ENCODE assay signal across 14 cellular contexts in the genomic region with DNA sequence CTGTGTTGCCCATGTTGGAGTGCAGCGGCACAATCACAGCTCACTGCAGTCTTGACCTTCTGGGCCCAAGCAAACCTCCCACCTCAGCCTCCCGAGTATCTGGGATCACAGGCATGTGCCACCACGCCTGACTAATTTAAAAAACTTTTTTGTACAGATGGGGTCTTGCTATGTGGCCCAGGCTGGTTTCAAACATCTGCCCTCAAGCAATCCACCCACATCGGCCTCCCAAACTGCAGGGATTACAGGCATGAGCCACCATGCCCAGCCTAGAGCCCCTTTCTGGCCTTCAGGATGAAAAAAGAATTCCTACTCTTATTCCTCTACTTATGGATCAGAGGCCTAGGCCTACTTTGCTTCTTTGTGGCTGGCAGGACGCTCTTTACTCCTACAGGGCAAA. TPM values are rescaled to one million over a fixed set of nuclear protein-coding genes. Genes with fewer than 3 reads are reported as not detected.
DNase-seq lines count a peak whose midpoint lies in the region; ATAC-seq and TF ChIP-seq lines count a peak whose summit lies in the region.
"Had no signal": no experiment of that assay in that cellular context is flagged by ENCODE, and none has a peak within 500 bp of the region (broad histone marks: within the 10 kb centered on the region; RNA-seq: fewer than 3 reads in every experiment).

No MANE protein-coding gene starts in this region.

- DNase-seq in HFFc6 (no peak), mesothelial cell of epicardium (ENCODE audit: low spot score in 2 of 2, unreplicated experiment in 2 of 2) (no peak), posterior cingulate gyrus (no peak), HUDEP-2 (lab: John Stamatoyannopoulos, UW; ENCODE audit: unreplicated experiment in 76 of 76) (no peak), right cardiac atrium (no peak)
- no peak for DNase-seq in stimulated activated effector memory CD8-positive, alpha-beta T cell treated with anti-CD3 and anti-CD28 coated beads, Interleukin-12 subunit alpha, Interleukin-12 subunit beta, amount 100 ng/mL, for 72 hours (ENCODE audit: low spot score in 2 of 2)
- DNase-seq: DMS 273 treated with DMSO at 0.1 percent for 48 hours, H7, NCI-H1436, NCI-H2029 treated with DMSO at 0.1 percent for 48 hours, NCI-H510A treated with DMSO at 0.1 percent for 48 hours, SJCRH30 had no signal

- H3K27me3 ChIP-seq in right cardiac atrium (ENCODE audit: control insufficient read depth, insufficient read depth) = no peaks in the 10 kb centered on the region
- H3K27me3 ChIP-seq: SJCRH30 had no signal

- H3K9me3 Mint-ChIP-seq in HFFc6 = no peaks in the 10 kb centered on the region
- no peaks in the 10 kb centered on the region for H3K9me3 Mint-ChIP-seq in brain
- H3K9me3 Mint-ChIP-seq in mesothelial cell of epicardium = no peaks in the 10 kb centered on the region
- no peaks in the 10 kb centered on the region for H3K9me3 Mint-ChIP-seq in stimulated activated effector memory CD8-positive, alpha-beta T cell treated with anti-CD3 and anti-CD28 coated beads, Interleukin-12 subunit alpha, Interleukin-12 subunit beta, amount 100 ng/mL, for 72 hours

- no peaks in the 10 kb centered on the region for H3K4me1 ChIP-seq in right cardiac atrium (ENCODE audit: control insufficient read depth, insufficient read depth, low read length)
- H3K4me1 ChIP-seq: SJCRH30 had no signal

- TF ChIP-seq CTCF in HFFc6 (IDR thresholded peaks at IDR 0.05) (no peak), brain (conservative IDR thresholded peaks at IDR 0.05) (no peak), mesothelial cell of epicardium (IDR thresholded peaks at IDR 0.05; ENCODE audit: unreplicated experiment) (no peak)

- H3K27me3 Mint-ChIP-seq in HFFc6 (ENCODE audit: insufficient read depth) (no peaks in the 10 kb centered on the region; the same call in 1 of the 2 replicates), brain (no peaks in the 10 kb centered on the region), mesothelial cell of epicardium (ENCODE audit: low read depth) (no peaks in the 10 kb centered on the region)

- ATAC-seq in stimulated activated effector memory CD8-positive, alpha-beta T cell treated with anti-CD3 and anti-CD28 coated beads, Interleukin-12 subunit alpha, Interleukin-12 subunit beta, amount 100 ng/mL, for 72 hours = no peak
- ATAC-seq in right cardiac atrium = no peak
- ATAC-seq: K562 had no signal

- H3K4me1 Mint-ChIP-seq in HFFc6 (ENCODE audit: low read depth) = peaks cover 76% of the 10 kb centered on the region
- H3K4me1 Mint-ChIP-seq in brain = peaks cover 24% of the 10 kb centered on the region
- peaks cover 28% of the 10 kb centered on the region for H3K4me1 Mint-ChIP-seq in mesothelial cell of epicardium
- H3K4me1 Mint-ChIP-seq in stimulated activated effector memory CD8-positive, alpha-beta T cell treated with anti-CD3 and anti-CD28 coated beads, Interleukin-12 subunit alpha, Interleukin-12 subunit beta, amount 100 ng/mL, for 72 hours = peaks cover 25% of the 10 kb centered on the region

- WGBS in right cardiac atrium = 88% methylated on average over 5 of the region's 5 CpGs

- no peak overlapping the region for H3K4me3 ChIP-seq in right cardiac atrium (ENCODE audit: low read length)
- H3K4me3 ChIP-seq: K562, SJCRH30 had no signal

- H3K36me3 Mint-ChIP-seq in HFFc6 (ENCODE audit: low read depth) = peaks cover 62% of the 10 kb centered on the region
- peaks cover 68% of the 10 kb centered on the region for H3K36me3 Mint-ChIP-seq in brain
- peaks cover 43% of the 10 kb centered on the region for H3K36me3 Mint-ChIP-seq in mesothelial cell of epicardium
- H3K36me3 Mint-ChIP-seq in stimulated activated effector memory CD8-positive, alpha-beta T cell treated with anti-CD3 and anti-CD28 coated beads, Interleukin-12 subunit alpha, Interleukin-12 subunit beta, amount 100 ng/mL, for 72 hours = peaks cover 85% of the 10 kb centered on the region

- H3K9me3 ChIP-seq in right cardiac atrium (ENCODE audit: control insufficient read depth, low read length) = no peaks in the 10 kb centered on the region
- H3K9me3 ChIP-seq: SJCRH30 had no signal

- intact Hi-C loops in posterior cingulate gyrus (cut with DNase I) (no loop called here), right cardiac atrium (cut with DNase I) (no loop called here)

- no peak overlapping the region for H3K27ac ChIP-seq in right cardiac atrium (ENCODE audit: low read length)
- H3K27ac ChIP-seq: SJCRH30 had no signal

- H3K27ac Mint-ChIP-seq in HFFc6 = peak overlapping the region; percentile 88
- peak overlapping the region in 3 of 5 experiments; percentile 58 to 86 (median 71) for H3K27ac Mint-ChIP-seq in brain
- peak overlapping the region; percentile 70 for H3K27ac Mint-ChIP-seq in mesothelial cell of epicardium
- H3K27ac Mint-ChIP-seq in stimulated activated effector memory CD8-positive, alpha-beta T cell treated with anti-CD3 and anti-CD28 coated beads, Interleukin-12 subunit alpha, Interleukin-12 subunit beta, amount 100 ng/mL, for 72 hours = peak overlapping the region; percentile 56

- H3K4me3 Mint-ChIP-seq in HFFc6 = no peak overlapping the region
- no peak overlapping the region for H3K4me3 Mint-ChIP-seq in brain
- H3K4me3 Mint-ChIP-seq in mesothelial cell of epicardium = no peak overlapping the region
- H3K4me3 Mint-ChIP-seq in stimulated activated effector memory CD8-positive, alpha-beta T cell treated with anti-CD3 and anti-CD28 coated beads, Interleukin-12 subunit alpha, Interleukin-12 subunit beta, amount 100 ng/mL, for 72 hours = no peak overlapping the region

RNA-seq across cellular contexts. Expression of a gene that starts 39.6 kb away (rescaled TPM):
- total RNA-seq in HFFc6 (2021; fragmentation: NEBNext Ultra II Directional; extraction: Animal tissue kit (Norgen Biotek cat#: 25700)) = 10 to 100 TPM; 20.8 to 26.0 (median 24.2) TPM
- 16.9 TPM for polyA plus RNA-seq in brain (ENCODE audit: insufficient read depth, low read depth, low replicate concordance)
- total RNA-seq in mesothelial cell of epicardium = 2.7 to 3.2 TPM (median 3.1 TPM) in 3 replicates
- total RNA-seq in right cardiac atrium = 1 to 10 TPM; 1.6 to 2.0 (median 1.7) TPM
- 3.2 TPM for polyA plus RNA-seq in right cardiac atrium
